ENCODE assay signal across 15 cellular contexts in the genomic region with DNA sequence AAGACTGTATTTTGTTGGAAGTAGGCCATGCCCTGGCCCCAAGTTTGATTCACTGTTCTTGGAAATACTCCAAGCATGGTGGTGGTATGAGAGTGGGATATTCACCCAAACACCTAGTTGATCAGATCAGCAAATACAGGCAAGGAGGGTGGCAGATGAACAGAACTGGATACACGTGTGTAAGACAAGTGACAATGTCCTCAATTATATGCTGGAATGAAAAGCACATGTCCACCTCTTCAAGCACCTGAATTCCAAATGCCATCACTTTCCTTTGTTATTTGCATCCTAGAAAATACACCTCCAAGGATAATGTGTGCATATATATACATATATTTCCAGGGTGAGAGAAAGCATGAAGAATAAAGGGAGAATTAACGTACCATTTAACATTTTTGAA.
DNase-seq lines count a peak whose midpoint lies in the region; ATAC-seq and TF ChIP-seq lines count a peak whose summit lies in the region.
"Had no signal": no experiment of that assay in that cellular context is flagged by ENCODE, and none has a peak within 500 bp of the region (broad histone marks: within the 10 kb centered on the region; RNA-seq: fewer than 3 reads in every experiment).

No MANE protein-coding gene starts in this region.

- intact Hi-C loops in testis (cut with DNase I; ENCODE audit: low total_unique reads) = no loop called here

- no peaks in the 10 kb centered on the region for H3K79me1 ChIP-seq in H9 (ENCODE audit: insufficient read depth, low read depth, low read length, poor library complexity, severe bottlenecking)

- H3K27me3 ChIP-seq in H9 (ENCODE audit: insufficient read depth, low read length) (no peaks in the 10 kb centered on the region), ectodermal cell (ENCODE audit: control insufficient read depth, insufficient read depth, low read length, poor library complexity, severe bottlenecking) (no peaks in the 10 kb centered on the region), testis (no peaks in the 10 kb centered on the region)
- H3K27me3 ChIP-seq: BE2C had no signal

- H2BK20ac ChIP-seq in H9 (ENCODE audit: low read depth, low read length, poor library complexity, severe bottlenecking) = no peak overlapping the region

- TF ChIP-seq CTCF in H9 (conservative IDR thresholded peaks at IDR 0.05) = no peak
- TF ChIP-seq CTCF in testis (IDR thresholded peaks at IDR 0.05) = no peak

- H3K36me3 ChIP-seq in ectodermal cell (ENCODE audit: control insufficient read depth, insufficient read depth, low read length) = no peaks in the 10 kb centered on the region
- no peaks in the 10 kb centered on the region for H3K36me3 ChIP-seq in mesodermal cell (ENCODE audit: control insufficient read depth, insufficient read depth, low read length)
- H3K36me3 ChIP-seq in testis (ENCODE audit: low read depth, missing control alignments) = no peaks in the 10 kb centered on the region
- H3K36me3 ChIP-seq: BE2C had no signal

- no peak overlapping the region for H4K5ac ChIP-seq in H9 (ENCODE audit: insufficient read length, low read depth, low read length)

- H2AFZ ChIP-seq in H9 (ENCODE audit: low read length) = no peak overlapping the region
- H2AFZ ChIP-seq: GM23338 had no signal

- DNase-seq in H9 (no peak), testis (no peak)
- DNase-seq: ACHN; BE2C; C1 segment of cervical spinal cord; CD4-positive, CD25-positive, alpha-beta regulatory T cell; CD8-positive, alpha-beta memory T cell; COR-L47; DMS 273 treated with DMSO at 0.1 percent for 48 hours; DMS53 had no signal

- no peaks in the 10 kb centered on the region for H3K23me2 ChIP-seq in H9 (ENCODE audit: insufficient read length, low read depth, low read length, poor library complexity, severe bottlenecking)

- no peaks in the 10 kb centered on the region; a peak in 2 of 5 replicates for H3K9me3 Mint-ChIP-seq in H9
- H3K9me3 Mint-ChIP-seq: CD8-positive, alpha-beta memory T cell had no signal

- no peak overlapping the region for H4K8ac ChIP-seq in H9 (replicated peaks; ENCODE audit: insufficient read length, low read depth, low read length)

- H2BK12ac ChIP-seq in H9 (ENCODE audit: insufficient read length, low read depth, low read length) = peak overlapping the region; percentile 24

- ATAC-seq in GM21737 (IDR thresholded peaks at IDR 0.05; ENCODE audit: unreplicated experiment) (no peak), GM18870 (IDR thresholded peaks at IDR 0.05; ENCODE audit: unreplicated experiment) (no peak)

- H3K18ac ChIP-seq in H9 (ENCODE audit: insufficient read length, low read depth, low read length) = peak overlapping the region; percentile 77

- H3K9ac ChIP-seq in H9 (ENCODE audit: extremely low read depth, insufficient read length, low read length) = no peak overlapping the region

- peaks cover 2 to 5% of the 10 kb centered on the region in 2 experiments; a peak in 3 of 4 replicates for H3K4me1 Mint-ChIP-seq in H9
- H3K4me1 Mint-ChIP-seq: CD8-positive, alpha-beta memory T cell had no signal

- H3K4ac ChIP-seq in H9 (ENCODE audit: low read depth, low read length) = no peak overlapping the region; the same call in 1 of the 2 replicates

- H3K4me1 ChIP-seq in H9 (ENCODE audit: insufficient read depth, low read length) = no peaks in the 10 kb centered on the region; the same call in 1 of the 2 replicates
- H3K4me1 ChIP-seq in ectodermal cell (ENCODE audit: control insufficient read depth, insufficient read depth, low read length) = peaks cover 4% of the 10 kb centered on the region
- H3K4me1 ChIP-seq in mesodermal cell (ENCODE audit: control insufficient read depth, insufficient read depth, low read length, poor library complexity, severe bottlenecking) = no peaks in the 10 kb centered on the region
- no peaks in the 10 kb centered on the region for H3K4me1 ChIP-seq in testis
- H3K4me1 ChIP-seq: BE2C had no signal

- H2BK15ac ChIP-seq in H9 (ENCODE audit: low read depth, low read length) = no peak overlapping the region

- H3K27me3 Mint-ChIP-seq in H9 (ENCODE audit: low read depth) = peaks cover 1% of the 10 kb centered on the region; the same call in 1 of the 2 replicates

- no peaks in the 10 kb centered on the region for H4K20me1 ChIP-seq in H9 (ENCODE audit: control insufficient read depth, insufficient read depth, insufficient read length)

- no peak overlapping the region for H3K27ac Mint-ChIP-seq in H9
- H3K27ac Mint-ChIP-seq: CD4-positive, CD25-positive, alpha-beta regulatory T cell; CD8-positive, alpha-beta memory T cell; GM23338 had no signal

- no CpG with 5 or more reads among the region's 2 CpGs for WGBS in H9 (ENCODE audit: extremely low coverage, insufficient read length, low lambda C conversion rate)
- 94 to 98% methylated on average over 1 to 2 of the region's 2 CpGs for WGBS in ectodermal cell, 2 experiments
- no CpG with 5 or more reads among the region's 2 CpGs for WGBS in mesodermal cell (ENCODE audit: insufficient coverage in 2 of 2), 2 experiments
- 87 to 90% methylated on average over 2 of the region's 2 CpGs for WGBS in testis, 2 donors

- no peak overlapping the region for H2BK120ac ChIP-seq in H9 (ENCODE audit: low read depth, low read length, poor library complexity, severe bottlenecking)

- no peak overlapping the region for H2AK5ac ChIP-seq in H9 (ENCODE audit: insufficient read length, low read length)

- H3K36me3 Mint-ChIP-seq in H9 (ENCODE audit: insufficient read depth in 1 of 3, low read depth in 3 of 3) = no peaks in the 10 kb centered on the region
- H3K36me3 Mint-ChIP-seq: CD4-positive, CD25-positive, alpha-beta regulatory T cell; CD8-positive, alpha-beta memory T cell had no signal

- H3K4me2 ChIP-seq in H9 (ENCODE audit: insufficient read depth, insufficient read length, low read length) = no peak overlapping the region
- H3K4me2 ChIP-seq: GM23338 had no signal

- no peak overlapping the region for H3K56ac ChIP-seq in H9 (ENCODE audit: insufficient read length, low read depth, low read length)

- H3T11ph ChIP-seq in H9 (ENCODE audit: low read length) = peak overlapping the region; percentile 45

- H3K79me2 ChIP-seq in H9 (ENCODE audit: insufficient read depth, low read length) = no peaks in the 10 kb centered on the region

- H3K9me3 ChIP-seq in H9 (ENCODE audit: control insufficient read depth, low read depth, low read length) = no peaks in the 10 kb centered on the region
- H3K9me3 ChIP-seq in ectodermal cell (ENCODE audit: control insufficient read depth, low read length) = no peaks in the 10 kb centered on the region
- H3K9me3 ChIP-seq in mesodermal cell (ENCODE audit: control insufficient read depth, low read length) = no peaks in the 10 kb centered on the region
- no peaks in the 10 kb centered on the region for H3K9me3 ChIP-seq in testis
- H3K9me3 ChIP-seq: BE2C had no signal

- H3K4me3 Mint-ChIP-seq in H9 = no peak overlapping the region
- H3K4me3 Mint-ChIP-seq: CD4-positive, CD25-positive, alpha-beta regulatory T cell; CD8-positive, alpha-beta memory T cell; GM23338 had no signal

- H3K23ac ChIP-seq in H9 (ENCODE audit: insufficient read length, low read depth, low read length) = no peak overlapping the region

- H3K27ac ChIP-seq in H9 (ENCODE audit: insufficient read length, low read depth, low read length) (no peak overlapping the region), ectodermal cell (ENCODE audit: insufficient read depth, low read depth, low read length, poor library complexity, severe bottlenecking) (peak overlapping the region; percentile 19), mesodermal cell (ENCODE audit: low read depth, low read length, severe bottlenecking) (peak overlapping the region; percentile 30), testis (no peak overlapping the region)

- H3K4me3 ChIP-seq in ectodermal cell (ENCODE audit: insufficient read depth, low read depth, low read length) = no peak overlapping the region
- H3K4me3 ChIP-seq in mesodermal cell (ENCODE audit: extremely low read depth, insufficient read depth, low read length, poor library complexity, severe bottlenecking) = no peak overlapping the region
- H3K4me3 ChIP-seq in testis = no peak overlapping the region
- H3K4me3 ChIP-seq: GM23338 had no signal

- TF ChIP-seq POLR2A in testis (IDR thresholded peaks at IDR 0.05) = no peak

- H2BK5ac ChIP-seq in H9 (ENCODE audit: insufficient read length, low read length) = no peak overlapping the region

- H4K91ac ChIP-seq in H9 (ENCODE audit: insufficient read length, low read depth, low read length) = no peak overlapping the region

- H3K14ac ChIP-seq in H9 (ENCODE audit: insufficient read depth, low read length) = no peak overlapping the region

Comparison
In these comparisons a context has a peak if more than half of its experiments do, and no peak if none do; other contexts are left out.
1. H3K27ac ChIP-seq: peak in ectodermal cell (single experiment) and mesodermal cell (single experiment); none in H9 (single experiment) and testis (0 of 2).